ENCODE assay signal across 12 cellular contexts in genomic region chr12:50520345-50520744, GRCh38. TPM values are rescaled to one million over a fixed set of nuclear protein-coding genes. Genes with fewer than 3 reads are reported as not detected.
A peak's percentile ranks its signal among the peaks of the same experiment; 100 is the strongest.
DNase-seq lines count a peak whose midpoint lies in the region; ATAC-seq and TF ChIP-seq lines count a peak whose summit lies in the region.
"Had no signal": no experiment of that assay in that cellular context is flagged by ENCODE, and none has a peak within 500 bp of the region (broad histone marks: within the 10 kb centered on the region; RNA-seq: fewer than 3 reads in every experiment).

No MANE protein-coding gene starts in this region.

- TF ChIP-seq CTCF in SU-DHL-6 (IDR thresholded peaks at IDR 0.05; ENCODE audit: insufficient read depth, low read length, poor library complexity, severe bottlenecking), result no peak
- no peak for TF ChIP-seq CTCF in esophagus muscularis mucosa (IDR thresholded peaks at IDR 0.05)
- TF ChIP-seq CTCF in spleen (IDR thresholded peaks at IDR 0.05 in 8 of 11, conservative IDR thresholded peaks at IDR 0.05 in 3 of 11), result no peak

- no peak for DNase-seq in activated CD4-positive, alpha-beta T cell treated with anti-CD3 and anti-CD28 coated beads for 36 hours
- DNase-seq in activated CD4-positive, alpha-beta T cell treated with anti-CD3 and anti-CD28 coated beads for 48 hours, result no peak
- DNase-seq in esophagus muscularis mucosa (ENCODE audit: extremely low spot score), result no peak
- DNase-seq in spleen, result no peak
- no peak for DNase-seq in aorta
- DNase-seq in AML-193 (lab: John Stamatoyannopoulos, UW), result no peak
- DNase-seq in NCI-H146 treated with DMSO at 0.1 percent for 48 hours (lab: John Stamatoyannopoulos, UW; ENCODE audit: unreplicated experiment), result no peak
- DNase-seq: NCI-H510A had no signal

- peaks cover 19% of the 10 kb centered on the region for H3K36me3 Mint-ChIP-seq in activated CD4-positive, alpha-beta T cell treated with anti-CD3 and anti-CD28 coated beads for 36 hours (ENCODE audit: low read depth)

- peaks cover 12% of the 10 kb centered on the region; the same call in 1 of the 2 replicates for H3F3A ChIP-seq in SU-DHL-6 (ENCODE audit: insufficient read depth)

- no peak for ATAC-seq in activated CD4-positive, alpha-beta T cell treated with anti-CD3 and anti-CD28 coated beads for 36 hours
- ATAC-seq in aorta (ENCODE audit: low FRiP score), result no peak
- ATAC-seq: A549; activated CD4-positive, CD25-positive, alpha-beta regulatory T cell treated with anti-CD3 and anti-CD28 coated beads, Interleukin-2, amount 50 U/mL, for 24 hours had no signal

- peak overlapping the region; percentile 54 for H3K4me3 Mint-ChIP-seq in activated CD4-positive, alpha-beta T cell treated with anti-CD3 and anti-CD28 coated beads for 36 hours

- H3K27ac ChIP-seq in SU-DHL-6 (ENCODE audit: low read depth, low read length) (peak overlapping the region; percentile 29), esophagus muscularis mucosa (replicated peaks in 1 of 4) (peak overlapping the region; percentile 59 to 78 (median 74)), spleen (peak overlapping the region; percentile 73 to 92 (median 88)), aorta (ENCODE audit: low read depth in 1 of 2, low read length in 2 of 2) (no peak overlapping the region)
- H3K27ac ChIP-seq: A549, epithelial cell of prostate had no signal

- H3K36me3 ChIP-seq in SU-DHL-6 (ENCODE audit: low read length) (no peaks in the 10 kb centered on the region), esophagus muscularis mucosa (no peaks in the 10 kb centered on the region), spleen (peaks cover 0 to 9% (median 0%) of the 10 kb centered on the region in 6 donors), aorta (ENCODE audit: control insufficient read depth in 1 of 2, insufficient read depth in 2 of 2, low read length in 1 of 2) (no peaks in the 10 kb centered on the region)

- H3K79me2 ChIP-seq in SU-DHL-6 (ENCODE audit: insufficient read depth, low read length), result peaks cover 49% of the 10 kb centered on the region

- no peak overlapping the region for H2AFZ ChIP-seq in SU-DHL-6 (ENCODE audit: low read depth, low read length, severe bottlenecking)

- H3K9me3 ChIP-seq in SU-DHL-6 (ENCODE audit: insufficient read depth, low read length), result no peaks in the 10 kb centered on the region
- H3K9me3 ChIP-seq in esophagus muscularis mucosa, result no peaks in the 10 kb centered on the region
- no peaks in the 10 kb centered on the region for H3K9me3 ChIP-seq in spleen
- H3K9me3 ChIP-seq in aorta (ENCODE audit: control insufficient read depth, low read length), result no peaks in the 10 kb centered on the region

- H3K4me2 ChIP-seq in SU-DHL-6 (ENCODE audit: low read depth, low read length, poor library complexity, severe bottlenecking), result peak overlapping the region; percentile 28
- H3K4me2 ChIP-seq: A549 had no signal

- CTCF ChIA-PET in activated CD4-positive, alpha-beta T cell treated with anti-CD3 and anti-CD28 coated beads for 36 hours (lab: Charles Lee), result interaction anchor here (1.0 to 2.8 kb wide), 10 partner anchors 10 to 244 kb away, joined by 3 to 13 read pairs (median 4); partner anchors contain the start of gene ATF1

- no peak for TF ChIP-seq EP300 in esophagus muscularis mucosa (IDR thresholded peaks at IDR 0.05)

- H3K4me1 ChIP-seq in esophagus muscularis mucosa (peaks cover 32 to 51% (median 43%) of the 10 kb centered on the region in 4 donors), spleen (peaks cover 23 to 93% (median 76%) of the 10 kb centered on the region in 6 donors), aorta (ENCODE audit: control insufficient read depth in 1 of 2, insufficient read depth in 2 of 2, low read length in 2 of 2) (peaks cover 0 to 1% of the 10 kb centered on the region in 2 donors)

- H3K4me3 ChIP-seq in SU-DHL-6 (ENCODE audit: insufficient read depth, low read length, poor library complexity, severe bottlenecking) (no peak overlapping the region), esophagus muscularis mucosa (no peak overlapping the region), spleen (peak overlapping the region in 2 of 8 donors; percentile 3 to 42), aorta (ENCODE audit: low read length in 2 of 2) (no peak overlapping the region)
- H3K4me3 ChIP-seq: A549 had no signal

- no peaks in the 10 kb centered on the region for H3K9me2 ChIP-seq in SU-DHL-6 (replicated peaks; ENCODE audit: insufficient read depth, low read length)

- peaks cover 25% of the 10 kb centered on the region for H3K4me1 Mint-ChIP-seq in activated CD4-positive, alpha-beta T cell treated with anti-CD3 and anti-CD28 coated beads for 36 hours

- H3K27me3 ChIP-seq in SU-DHL-6 (ENCODE audit: low read length), result no peaks in the 10 kb centered on the region
- H3K27me3 ChIP-seq in esophagus muscularis mucosa, result no peaks in the 10 kb centered on the region
- no peaks in the 10 kb centered on the region for H3K27me3 ChIP-seq in spleen (replicated peaks in 1 of 7)
- no peaks in the 10 kb centered on the region for H3K27me3 ChIP-seq in aorta (ENCODE audit: control insufficient read depth in 1 of 2, insufficient read depth in 2 of 2, low read length in 1 of 2)

- peaks cover 2% of the 10 kb centered on the region for H3K9me3 Mint-ChIP-seq in activated CD4-positive, alpha-beta T cell treated with anti-CD3 and anti-CD28 coated beads for 36 hours (ENCODE audit: low read depth)

- H3K27me3 Mint-ChIP-seq in activated CD4-positive, alpha-beta T cell treated with anti-CD3 and anti-CD28 coated beads for 36 hours, result no peaks in the 10 kb centered on the region

- POLR2A ChIA-PET in activated CD4-positive, alpha-beta T cell treated with anti-CD3 and anti-CD28 coated beads for 36 hours (lab: Charles Lee), result interaction anchor here (0.8 to 1.0 kb wide), 2 partner anchors 11 to 17 kb away, joined by 3 to 4 read pairs; no protein-coding TSS in a partner anchor

- H3K9ac ChIP-seq in SU-DHL-6 (ENCODE audit: low read length), result no peak overlapping the region

- H4K20me1 ChIP-seq in SU-DHL-6 (ENCODE audit: low read depth, low read length), result no peaks in the 10 kb centered on the region; the same call in 1 of the 2 replicates

- 18% methylated on average over 1 of the region's 1 CpG for WGBS in esophagus muscularis mucosa
- WGBS in spleen, 5 donors, result 2 to 11% (median 6%) methylated on average over 1 of the region's 1 CpG
- 7 to 8% methylated on average over 1 of the region's 1 CpG for WGBS in aorta, 2 donors

- no peak for TF ChIP-seq POLR2A in esophagus muscularis mucosa (IDR thresholded peaks at IDR 0.05; ENCODE audit: low read depth)
- no peak for TF ChIP-seq POLR2A in spleen (IDR thresholded peaks at IDR 0.05)

- intact Hi-C loops in activated CD4-positive, alpha-beta T cell treated with anti-CD3 and anti-CD28 coated beads for 36 hours (cut with DNase I, micrococcal nuclease), result no loop called here
- intact Hi-C loops in esophagus muscularis mucosa (cut with DNase I) (no loop called here), spleen (cut with DNase I; ENCODE audit: low total_unique reads) (no loop called here), aorta (cut with DNase I) (no loop called here)

- peak overlapping the region; percentile 96 for H3K27ac Mint-ChIP-seq in activated CD4-positive, alpha-beta T cell treated with anti-CD3 and anti-CD28 coated beads for 36 hours

RNA-seq across cellular contexts. Expression of gene DIP2B, which starts 15.6 kb away (rescaled TPM):
- 10 to 100 TPM; 29.2 to 29.4 TPM for total RNA-seq in activated CD4-positive, alpha-beta T cell treated with anti-CD3 and anti-CD28 coated beads for 36 hours
- total RNA-seq in esophagus muscularis mucosa, result 10 to 100 TPM; 18.7 to 23.0 (median 20.6) TPM
- 10 to 100 TPM; 46.2 to 96.4 (median 77.7) TPM for total RNA-seq in spleen
- polyA plus RNA-seq in spleen, result 10 to 100 TPM in 1 of 3 donors, 1 to 10 TPM in 2; 5.6 to 10.5 (median 7.0) TPM
- total RNA-seq in aorta, result 10 to 100 TPM; 15.7 to 25.0 TPM
- polyA plus RNA-seq in aorta, result 1 to 10 TPM; 2.9 to 4.6 TPM

Comparison
In these comparisons a context has a peak if more than half of its experiments do, and no peak if none do; other contexts are left out.
1. H3K27ac ChIP-seq: peak in SU-DHL-6 (single experiment), esophagus muscularis mucosa (4 of 4) and spleen (8 of 8); none in aorta (0 of 2).